Comparison of ENCODE assay signal across 1 cellular context in the genomic region with DNA sequence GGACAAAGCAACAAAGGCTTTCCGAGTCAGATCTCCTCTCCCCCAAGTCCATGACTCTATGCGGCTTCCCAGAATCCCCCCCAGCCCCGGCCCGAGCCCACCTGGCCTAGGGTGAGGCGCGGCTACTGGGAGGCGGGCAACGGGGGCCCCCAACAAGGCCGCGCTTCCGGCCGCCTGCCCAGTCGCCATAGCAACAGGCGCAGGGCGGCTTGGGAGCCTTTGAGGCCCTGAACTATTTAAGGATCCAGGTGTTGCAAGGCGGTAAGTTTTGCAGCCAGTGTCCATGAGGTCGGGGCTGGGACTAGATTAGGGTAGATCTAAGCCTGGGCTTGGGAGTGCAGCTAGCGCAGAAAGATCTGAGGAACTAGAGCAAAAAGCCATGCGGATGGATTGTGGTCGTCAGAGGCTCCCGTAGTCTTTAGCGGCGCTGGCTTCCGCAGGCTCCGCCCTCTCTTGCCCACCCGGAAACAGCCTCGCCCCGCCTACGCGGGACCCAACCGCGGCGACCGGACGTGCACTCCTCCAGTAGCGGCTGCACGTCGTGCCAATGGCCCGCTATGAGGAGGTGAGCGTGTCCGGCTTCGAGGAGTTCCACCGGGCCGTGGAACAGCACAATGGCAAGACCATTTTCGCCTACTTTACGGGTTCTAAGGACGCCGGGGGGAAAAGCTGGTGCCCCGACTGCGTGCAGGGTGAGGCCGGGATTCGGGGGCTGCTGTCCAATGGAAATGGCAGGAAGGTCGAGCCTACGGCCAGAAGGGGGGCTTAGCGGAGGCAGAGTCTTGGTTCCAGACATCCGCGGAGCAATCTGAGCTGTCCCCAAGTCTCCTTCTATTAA.
A peak's percentile ranks its signal among the peaks of the same experiment; 100 is the strongest.
TF ChIP-seq lines count a peak whose summit lies in the region.

Gene KIAA0753, minus strand, starts transcription at position 176 of the 838 bp plus-strand sequence. CDS start 5,608 bp downstream, outside the sequence.
Gene TXNDC17, plus strand, starts transcription at position 525 of the 838 bp plus-strand sequence. Its CDS starts 23 bp downstream, at position 548.

TF ChIP-seq in K562, 482 proteins besides CTCF, POLR2A, EP300 and RAD21 (continued from another document and continues in another):
- TF ChIP-seq CTCFL (IDR thresholded peaks at IDR 0.05; ENCODE audit: borderline replicate concordance, insufficient read depth, low read depth, low read length, poor library complexity, severe bottlenecking), result no peak
- no peak for TF ChIP-seq PTRF (tag; IDR thresholded peaks at IDR 0.05)
- TF ChIP-seq NBN (IDR thresholded peaks at IDR 0.05; ENCODE audit: low read depth), result no peak
- TF ChIP-seq MXI1 (IDR thresholded peaks at IDR 0.05; ENCODE audit: low read depth, low read length), result no peak; the same call in 1 of the 2 replicates
- peak in 1 of 2 experiments; percentile 9; a peak in 1 of 4 replicates for TF ChIP-seq TRIM24 (IDR thresholded peaks at IDR 0.05)
- peak; percentile 67; the same call in 1 of the 2 replicates for TF ChIP-seq KLF16 (IDR thresholded peaks at IDR 0.05)
- peak; percentile 99 for TF ChIP-seq MTA3 (IDR thresholded peaks at IDR 0.05; ENCODE audit: borderline replicate concordance)
- peak; percentile 72 for TF ChIP-seq L3MBTL2 (IDR thresholded peaks at IDR 0.05)
- TF ChIP-seq, protein P1, sequence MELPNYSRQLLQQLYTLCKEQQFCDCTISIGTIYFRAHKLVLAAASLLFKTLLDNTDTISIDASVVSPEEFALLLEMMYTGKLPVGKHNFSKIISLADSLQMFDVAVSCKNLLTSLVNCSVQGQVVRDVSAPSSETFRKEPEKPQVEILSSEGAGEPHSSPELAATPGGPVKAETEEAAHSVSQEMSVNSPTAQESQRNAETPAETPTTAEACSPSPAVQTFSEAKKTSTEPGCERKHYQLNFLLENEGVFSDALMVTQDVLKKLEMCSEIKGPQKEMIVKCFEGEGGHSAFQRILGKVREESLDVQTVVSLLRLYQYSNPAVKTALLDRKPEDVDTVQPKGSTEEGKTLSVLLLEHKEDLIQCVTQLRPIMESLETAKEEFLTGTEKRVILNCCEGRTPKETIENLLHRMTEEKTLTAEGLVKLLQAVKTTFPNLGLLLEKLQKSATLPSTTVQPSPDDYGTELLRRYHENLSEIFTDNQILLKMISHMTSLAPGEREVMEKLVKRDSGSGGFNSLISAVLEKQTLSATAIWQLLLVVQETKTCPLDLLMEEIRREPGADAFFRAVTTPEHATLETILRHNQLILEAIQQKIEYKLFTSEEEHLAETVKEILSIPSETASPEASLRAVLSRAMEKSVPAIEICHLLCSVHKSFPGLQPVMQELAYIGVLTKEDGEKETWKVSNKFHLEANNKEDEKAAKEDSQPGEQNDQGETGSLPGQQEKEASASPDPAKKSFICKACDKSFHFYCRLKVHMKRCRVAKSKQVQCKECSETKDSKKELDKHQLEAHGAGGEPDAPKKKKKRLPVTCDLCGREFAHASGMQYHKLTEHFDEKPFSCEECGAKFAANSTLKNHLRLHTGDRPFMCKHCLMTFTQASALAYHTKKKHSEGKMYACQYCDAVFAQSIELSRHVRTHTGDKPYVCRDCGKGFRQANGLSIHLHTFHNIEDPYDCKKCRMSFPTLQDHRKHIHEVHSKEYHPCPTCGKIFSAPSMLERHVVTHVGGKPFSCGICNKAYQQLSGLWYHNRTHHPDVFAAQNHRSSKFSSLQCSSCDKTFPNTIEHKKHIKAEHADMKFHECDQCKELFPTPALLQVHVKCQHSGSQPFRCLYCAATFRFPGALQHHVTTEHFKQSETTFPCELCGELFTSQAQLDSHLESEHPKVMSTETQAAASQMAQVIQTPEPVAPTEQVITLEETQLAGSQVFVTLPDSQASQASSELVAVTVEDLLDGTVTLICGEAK (IDR thresholded peaks at IDR 0.05), result peak; percentile 74
- TF ChIP-seq, protein P1 (CRISPR knock-in tag; IDR thresholded peaks at IDR 0.05), result no peak
- TF ChIP-seq, protein P2, sequence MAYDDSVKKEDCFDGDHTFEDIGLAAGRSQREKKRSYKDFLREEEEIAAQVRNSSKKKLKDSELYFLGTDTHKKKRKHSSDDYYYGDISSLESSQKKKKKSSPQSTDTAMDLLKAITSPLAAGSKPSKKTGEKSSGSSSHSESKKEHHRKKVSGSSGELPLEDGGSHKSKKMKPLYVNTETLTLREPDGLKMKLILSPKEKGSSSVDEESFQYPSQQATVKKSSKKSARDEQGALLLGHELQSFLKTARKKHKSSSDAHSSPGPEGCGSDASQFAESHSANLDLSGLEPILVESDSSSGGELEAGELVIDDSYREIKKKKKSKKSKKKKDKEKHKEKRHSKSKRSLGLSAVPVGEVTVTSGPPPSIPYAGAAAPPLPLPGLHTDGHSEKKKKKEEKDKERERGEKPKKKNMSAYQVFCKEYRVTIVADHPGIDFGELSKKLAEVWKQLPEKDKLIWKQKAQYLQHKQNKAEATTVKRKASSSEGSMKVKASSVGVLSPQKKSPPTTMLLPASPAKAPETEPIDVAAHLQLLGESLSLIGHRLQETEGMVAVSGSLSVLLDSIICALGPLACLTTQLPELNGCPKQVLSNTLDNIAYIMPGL (CRISPR knock-in tag; IDR thresholded peaks at IDR 0.05), result no peak
- no peak for TF ChIP-seq NFXL1 (CRISPR knock-in tag; IDR thresholded peaks at IDR 0.05)
- peak; percentile 33; the same call in 1 of the 2 replicates for TF ChIP-seq NKRF (IDR thresholded peaks at IDR 0.05; ENCODE audit: borderline replicate concordance)
- TF ChIP-seq TCF15 (CRISPR knock-in tag; IDR thresholded peaks at IDR 0.05), result no peak
- peak; percentile 17; the same call in 1 of the 2 replicates for TF ChIP-seq HDAC2 (IDR thresholded peaks at IDR 0.05)
- peak; percentile 87 for TF ChIP-seq KDM5B (IDR thresholded peaks at IDR 0.05; ENCODE audit: insufficient replicate concordance, low read depth, low read length)
- TF ChIP-seq TAF9B (IDR thresholded peaks at IDR 0.05; ENCODE audit: partially characterized antibody), result peak; percentile 44
- no peak for TF ChIP-seq RBM39 (optimal IDR thresholded peaks at IDR 0.05; ENCODE audit: low read depth, low read length)
- TF ChIP-seq IRF2 (CRISPR knock-in tag; IDR thresholded peaks at IDR 0.05), result no peak
- TF ChIP-seq PRMT5 (CRISPR knock-in tag; IDR thresholded peaks at IDR 0.05), result no peak
- TF ChIP-seq NFIX (CRISPR knock-in tag; IDR thresholded peaks at IDR 0.05; ENCODE audit: low read depth), result no peak
- TF ChIP-seq SIN3A (IDR thresholded peaks at IDR 0.05; ENCODE audit: borderline replicate concordance in 2 of 2, control insufficient read depth in 1 of 2, low read depth in 2 of 2, low read length in 2 of 2), result peak; percentile 67 to 78
- no peak for TF ChIP-seq ZBTB34 (CRISPR knock-in tag; IDR thresholded peaks at IDR 0.05)
- 0 out of 2 replicates have a peak, but pooled peaks have one; percentile 15 for TF ChIP-seq MAX (CRISPR knock-in tag; IDR thresholded peaks at IDR 0.05)
- peak in 1 of 2 experiments; percentile 91; a peak in 2 of 4 replicates for TF ChIP-seq CSDE1 (IDR thresholded peaks at IDR 0.05)
- TF ChIP-seq CHCHD3 (CRISPR knock-in tag; IDR thresholded peaks at IDR 0.05), result no peak
- no peak for TF ChIP-seq ZBTB43 (CRISPR knock-in tag; IDR thresholded peaks at IDR 0.05)
- no peak for TF ChIP-seq SMARCA4 (IDR thresholded peaks at IDR 0.05)
- TF ChIP-seq PHF8 (IDR thresholded peaks at IDR 0.05; ENCODE audit: borderline replicate concordance, low read length), result peak; percentile 60; the same call in 1 of the 2 replicates
- TF ChIP-seq ZNF395 (CRISPR knock-in tag; IDR thresholded peaks at IDR 0.05), result no peak
- TF ChIP-seq SMAD2 (IDR thresholded peaks at IDR 0.05; ENCODE audit: low read depth, low read length), result no peak
- no peak for TF ChIP-seq HSF4 (CRISPR knock-in tag; IDR thresholded peaks at IDR 0.05; ENCODE audit: borderline replicate concordance)
- peak; percentile 26 to 49; a peak in 3 of 4 replicates for TF ChIP-seq HDAC1 (IDR thresholded peaks at IDR 0.05)
